ENCODE assay signal across 1 cellular context in genomic region chr3:10459954-10460754, GRCh38.
TF ChIP-seq lines count a peak whose summit lies in the region.

No MANE protein-coding gene starts in this region.

TF ChIP-seq in HepG2, 621 proteins besides CTCF, POLR2A, EP300 and RAD21 (continued from another document and continues in another):
- TF ChIP-seq, protein P1, sequence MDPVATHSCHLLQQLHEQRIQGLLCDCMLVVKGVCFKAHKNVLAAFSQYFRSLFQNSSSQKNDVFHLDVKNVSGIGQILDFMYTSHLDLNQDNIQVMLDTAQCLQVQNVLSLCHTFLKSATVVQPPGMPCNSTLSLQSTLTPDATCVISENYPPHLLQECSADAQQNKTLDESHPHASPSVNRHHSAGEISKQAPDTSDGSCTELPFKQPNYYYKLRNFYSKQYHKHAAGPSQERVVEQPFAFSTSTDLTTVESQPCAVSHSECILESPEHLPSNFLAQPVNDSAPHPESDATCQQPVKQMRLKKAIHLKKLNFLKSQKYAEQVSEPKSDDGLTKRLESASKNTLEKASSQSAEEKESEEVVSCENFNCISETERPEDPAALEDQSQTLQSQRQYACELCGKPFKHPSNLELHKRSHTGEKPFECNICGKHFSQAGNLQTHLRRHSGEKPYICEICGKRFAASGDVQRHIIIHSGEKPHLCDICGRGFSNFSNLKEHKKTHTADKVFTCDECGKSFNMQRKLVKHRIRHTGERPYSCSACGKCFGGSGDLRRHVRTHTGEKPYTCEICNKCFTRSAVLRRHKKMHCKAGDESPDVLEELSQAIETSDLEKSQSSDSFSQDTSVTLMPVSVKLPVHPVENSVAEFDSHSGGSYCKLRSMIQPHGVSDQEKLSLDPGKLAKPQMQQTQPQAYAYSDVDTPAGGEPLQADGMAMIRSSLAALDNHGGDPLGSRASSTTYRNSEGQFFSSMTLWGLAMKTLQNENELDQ (CRISPR knock-in tag; IDR thresholded peaks at IDR 0.05; ENCODE audit: borderline replicate concordance) = peak; percentile 97
- TF ChIP-seq ZNF75D (CRISPR knock-in tag; IDR thresholded peaks at IDR 0.05; ENCODE audit: borderline replicate concordance) = 0 out of 2 replicates have a peak, but pooled peaks have one; percentile 26
- peak; percentile 96 for TF ChIP-seq ETV6 (CRISPR knock-in tag; conservative IDR thresholded peaks at IDR 0.05)
- TF ChIP-seq GMEB2 (CRISPR knock-in tag; IDR thresholded peaks at IDR 0.05; ENCODE audit: low read depth) = no peak
- TF ChIP-seq ZFP90 (CRISPR knock-in tag; IDR thresholded peaks at IDR 0.05; ENCODE audit: borderline replicate concordance) = peak; percentile 96
- peak; percentile 81; the same call in 1 of the 2 replicates for TF ChIP-seq SMYD3 (CRISPR knock-in tag; IDR thresholded peaks at IDR 0.05)
- TF ChIP-seq ZNF34 (CRISPR knock-in tag; IDR thresholded peaks at IDR 0.05; ENCODE audit: borderline replicate concordance) = no peak
- TF ChIP-seq PLRG1 (conservative IDR thresholded peaks at IDR 0.05) = no peak
- TF ChIP-seq POGK (CRISPR knock-in tag; conservative IDR thresholded peaks at IDR 0.05) = peak; percentile 86; the same call in 1 of the 2 replicates
- TF ChIP-seq GABPB1 (CRISPR knock-in tag; IDR thresholded peaks at IDR 0.05) = peak; percentile 38; the same call in 1 of the 2 replicates
- peak; percentile 83 for TF ChIP-seq ZNF7 (CRISPR knock-in tag; IDR thresholded peaks at IDR 0.05)
- TF ChIP-seq TAF15 (IDR thresholded peaks at IDR 0.05; ENCODE audit: low read depth, low read length, poor library complexity, severe bottlenecking) = no peak
- TF ChIP-seq TRIM22 (IDR thresholded peaks at IDR 0.05) = no peak
- peak; percentile 51; the same call in 1 of the 2 replicates for TF ChIP-seq NCOA1 (CRISPR knock-in tag; IDR thresholded peaks at IDR 0.05)
- peak; percentile 92; the same call in 1 of the 2 replicates for TF ChIP-seq ZNF235 (CRISPR knock-in tag; IDR thresholded peaks at IDR 0.05; ENCODE audit: borderline replicate concordance)
- TF ChIP-seq FOXJ3 (CRISPR knock-in tag; IDR thresholded peaks at IDR 0.05; ENCODE audit: borderline replicate concordance) = no peak
- TF ChIP-seq NONO (IDR thresholded peaks at IDR 0.05) = no peak
- no peak for TF ChIP-seq NONO (CRISPR knock-in tag; conservative IDR thresholded peaks at IDR 0.05)
- peak; percentile 97 for TF ChIP-seq ZBTB1 (CRISPR knock-in tag; IDR thresholded peaks at IDR 0.05; ENCODE audit: borderline replicate concordance)
- peak; percentile 96 for TF ChIP-seq ZNF160 (CRISPR knock-in tag; IDR thresholded peaks at IDR 0.05)
- peak; percentile 84 for TF ChIP-seq NCOA2 (CRISPR knock-in tag; IDR thresholded peaks at IDR 0.05)
- TF ChIP-seq CREM (IDR thresholded peaks at IDR 0.05) = no peak
- TF ChIP-seq CREM (CRISPR knock-in tag; IDR thresholded peaks at IDR 0.05) = no peak
- 0 out of 2 replicates have a peak, but pooled peaks have one; percentile 15 for TF ChIP-seq ZMYM3 (CRISPR knock-in tag; IDR thresholded peaks at IDR 0.05)
- TF ChIP-seq, protein P2, sequence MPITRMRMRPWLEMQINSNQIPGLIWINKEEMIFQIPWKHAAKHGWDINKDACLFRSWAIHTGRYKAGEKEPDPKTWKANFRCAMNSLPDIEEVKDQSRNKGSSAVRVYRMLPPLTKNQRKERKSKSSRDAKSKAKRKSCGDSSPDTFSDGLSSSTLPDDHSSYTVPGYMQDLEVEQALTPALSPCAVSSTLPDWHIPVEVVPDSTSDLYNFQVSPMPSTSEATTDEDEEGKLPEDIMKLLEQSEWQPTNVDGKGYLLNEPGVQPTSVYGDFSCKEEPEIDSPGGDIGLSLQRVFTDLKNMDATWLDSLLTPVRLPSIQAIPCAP (CRISPR knock-in tag; IDR thresholded peaks at IDR 0.05; ENCODE audit: low read depth) = peak; percentile 89; the same call in 1 of the 2 replicates
- TF ChIP-seq, protein P3, sequence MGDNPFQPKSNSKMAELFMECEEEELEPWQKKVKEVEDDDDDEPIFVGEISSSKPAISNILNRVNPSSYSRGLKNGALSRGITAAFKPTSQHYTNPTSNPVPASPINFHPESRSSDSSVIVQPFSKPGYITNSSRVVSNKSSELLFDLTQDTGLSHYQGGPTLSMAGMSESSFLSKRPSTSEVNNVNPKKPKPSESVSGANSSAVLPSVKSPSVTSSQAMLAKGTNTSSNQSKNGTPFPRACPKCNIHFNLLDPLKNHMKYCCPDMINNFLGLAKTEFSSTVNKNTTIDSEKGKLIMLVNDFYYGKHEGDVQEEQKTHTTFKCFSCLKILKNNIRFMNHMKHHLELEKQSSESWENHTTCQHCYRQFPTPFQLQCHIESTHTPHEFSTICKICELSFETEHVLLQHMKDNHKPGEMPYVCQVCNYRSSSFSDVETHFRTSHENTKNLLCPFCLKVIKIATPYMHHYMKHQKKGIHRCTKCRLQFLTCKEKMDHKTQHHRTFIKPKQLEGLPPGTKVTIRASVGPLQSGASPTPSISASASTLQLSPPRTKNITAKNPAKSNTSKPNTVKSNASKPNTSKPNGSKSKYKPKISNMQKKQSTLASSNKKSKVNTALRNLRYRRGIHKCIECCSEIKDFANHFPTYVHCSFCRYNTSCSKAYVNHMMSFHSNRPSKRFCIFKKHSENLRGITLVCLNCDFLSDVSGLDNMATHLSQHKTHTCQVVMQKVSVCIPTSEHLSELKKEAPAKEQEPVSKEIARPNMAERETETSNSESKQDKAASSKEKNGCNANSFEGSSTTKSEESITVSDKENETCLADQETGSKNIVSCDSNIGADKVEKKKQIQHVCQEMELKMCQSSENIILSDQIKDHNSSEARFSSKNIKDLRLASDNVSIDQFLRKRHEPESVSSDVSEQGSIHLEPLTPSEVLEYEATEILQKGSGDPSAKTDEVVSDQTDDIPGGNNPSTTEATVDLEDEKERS (CRISPR knock-in tag; IDR thresholded peaks at IDR 0.05) = peak; percentile 95
- no peak for TF ChIP-seq TERF1 (CRISPR knock-in tag; IDR thresholded peaks at IDR 0.05)
- no peak for TF ChIP-seq HNRNPK (IDR thresholded peaks at IDR 0.05; ENCODE audit: low read depth, low read length, poor library complexity, severe bottlenecking)
- TF ChIP-seq ZNF598 (CRISPR knock-in tag; IDR thresholded peaks at IDR 0.05; ENCODE audit: borderline replicate concordance) = peak; percentile 95; the same call in 1 of the 2 replicates
- TF ChIP-seq SRSF1 (optimal IDR thresholded peaks at IDR 0.05; ENCODE audit: low read depth, low read length) = no peak
- no peak for TF ChIP-seq NCOA5 (CRISPR knock-in tag; IDR thresholded peaks at IDR 0.05)
- TF ChIP-seq, protein P4, sequence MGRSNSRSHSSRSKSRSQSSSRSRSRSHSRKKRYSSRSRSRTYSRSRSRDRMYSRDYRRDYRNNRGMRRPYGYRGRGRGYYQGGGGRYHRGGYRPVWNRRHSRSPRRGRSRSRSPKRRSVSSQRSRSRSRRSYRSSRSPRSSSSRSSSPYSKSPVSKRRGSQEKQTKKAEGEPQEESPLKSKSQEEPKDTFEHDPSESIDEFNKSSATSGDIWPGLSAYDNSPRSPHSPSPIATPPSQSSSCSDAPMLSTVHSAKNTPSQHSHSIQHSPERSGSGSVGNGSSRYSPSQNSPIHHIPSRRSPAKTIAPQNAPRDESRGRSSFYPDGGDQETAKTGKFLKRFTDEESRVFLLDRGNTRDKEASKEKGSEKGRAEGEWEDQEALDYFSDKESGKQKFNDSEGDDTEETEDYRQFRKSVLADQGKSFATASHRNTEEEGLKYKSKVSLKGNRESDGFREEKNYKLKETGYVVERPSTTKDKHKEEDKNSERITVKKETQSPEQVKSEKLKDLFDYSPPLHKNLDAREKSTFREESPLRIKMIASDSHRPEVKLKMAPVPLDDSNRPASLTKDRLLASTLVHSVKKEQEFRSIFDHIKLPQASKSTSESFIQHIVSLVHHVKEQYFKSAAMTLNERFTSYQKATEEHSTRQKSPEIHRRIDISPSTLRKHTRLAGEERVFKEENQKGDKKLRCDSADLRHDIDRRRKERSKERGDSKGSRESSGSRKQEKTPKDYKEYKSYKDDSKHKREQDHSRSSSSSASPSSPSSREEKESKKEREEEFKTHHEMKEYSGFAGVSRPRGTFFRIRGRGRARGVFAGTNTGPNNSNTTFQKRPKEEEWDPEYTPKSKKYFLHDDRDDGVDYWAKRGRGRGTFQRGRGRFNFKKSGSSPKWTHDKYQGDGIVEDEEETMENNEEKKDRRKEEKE (IDR thresholded peaks at IDR 0.05) = no peak
- no peak for TF ChIP-seq AGO2 (optimal IDR thresholded peaks at IDR 0.05; ENCODE audit: low read depth, low read length)
- peak; percentile 63; the same call in 1 of the 2 replicates for TF ChIP-seq ATF7-NPFF (CRISPR knock-in tag; IDR thresholded peaks at IDR 0.05; ENCODE audit: low read depth)
- TF ChIP-seq ZNF343 (CRISPR knock-in tag; IDR thresholded peaks at IDR 0.05) = peak; percentile 43; the same call in 1 of the 2 replicates
- TF ChIP-seq ISX (CRISPR knock-in tag; conservative IDR thresholded peaks at IDR 0.05) = peak; percentile 97
- TF ChIP-seq, protein P5, sequence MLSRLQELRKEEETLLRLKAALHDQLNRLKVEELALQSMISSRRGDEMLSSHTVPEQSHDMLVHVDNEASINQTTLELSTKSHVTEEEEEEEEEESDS (CRISPR knock-in tag; IDR thresholded peaks at IDR 0.05; ENCODE audit: borderline replicate concordance) = peak; percentile 95; the same call in 1 of the 2 replicates
- TF ChIP-seq CHCHD3 (CRISPR knock-in tag; IDR thresholded peaks at IDR 0.05) = no peak
- peak; percentile 75; the same call in 1 of the 2 replicates for TF ChIP-seq ZSCAN30 (CRISPR knock-in tag; IDR thresholded peaks at IDR 0.05)
- TF ChIP-seq ADNP (CRISPR knock-in tag; IDR thresholded peaks at IDR 0.05) = no peak
- TF ChIP-seq SAFB2 (CRISPR knock-in tag; IDR thresholded peaks at IDR 0.05; ENCODE audit: borderline replicate concordance, low read depth) = peak; percentile 80; the same call in 1 of the 2 replicates
- TF ChIP-seq ZNF264 (CRISPR knock-in tag; IDR thresholded peaks at IDR 0.05) = peak; percentile 96
- peak; percentile 55; the same call in 1 of the 2 replicates for TF ChIP-seq BRF2 (CRISPR knock-in tag; IDR thresholded peaks at IDR 0.05)
- no peak for TF ChIP-seq ZFX (CRISPR knock-in tag; IDR thresholded peaks at IDR 0.05; ENCODE audit: low read depth)
- TF ChIP-seq HIVEP1 (CRISPR knock-in tag; IDR thresholded peaks at IDR 0.05) = no peak
- no peak for TF ChIP-seq ATF7 (IDR thresholded peaks at IDR 0.05)
- no peak for TF ChIP-seq ATF7 (CRISPR knock-in tag; IDR thresholded peaks at IDR 0.05)
- peak; percentile 30; the same call in 1 of the 2 replicates for TF ChIP-seq STAG1 (CRISPR knock-in tag; IDR thresholded peaks at IDR 0.05)
- TF ChIP-seq, protein P6, sequence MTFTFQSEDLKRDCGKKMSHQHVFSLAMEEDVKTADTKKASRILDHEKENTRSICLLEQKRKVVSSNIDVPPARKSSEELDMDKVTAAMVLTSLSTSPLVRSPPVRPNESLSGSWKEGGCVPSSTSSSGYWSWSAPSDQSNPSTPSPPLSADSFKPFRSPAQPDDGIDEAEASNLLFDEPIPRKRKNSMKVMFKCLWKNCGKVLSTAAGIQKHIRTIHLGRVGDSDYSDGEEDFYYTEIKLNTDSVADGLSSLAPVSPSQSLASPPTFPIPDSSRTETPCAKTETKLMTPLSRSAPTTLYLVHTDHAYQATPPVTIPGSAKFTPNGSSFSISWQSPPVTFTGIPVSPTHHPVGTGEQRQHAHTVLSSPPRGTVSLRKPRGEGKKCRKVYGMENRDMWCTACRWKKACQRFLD (CRISPR knock-in tag; IDR thresholded peaks at IDR 0.05; ENCODE audit: borderline replicate concordance) = peak; percentile 94
- peak; percentile 99 for TF ChIP-seq SAP130 (CRISPR knock-in tag; IDR thresholded peaks at IDR 0.05; ENCODE audit: low read depth)
